Comparison of ENCODE assay signal across 8 cellular contexts in genomic region chr14:106061877-106062500, GRCh38.
A peak's percentile ranks its signal among the peaks of the same experiment; 100 is the strongest.
DNase-seq lines count a peak whose midpoint lies in the region; ATAC-seq and TF ChIP-seq lines count a peak whose summit lies in the region.
"Not testable (repeated sequence)": the region's sequence is repeated elsewhere in the genome, so short reads cannot be mapped to it uniquely, and the experiment has no call there.

No MANE protein-coding gene starts in this region.

- CTCF ChIA-PET in Calu3 (lab: Charles Lee): not testable (repeated sequence)

- H3K36me3 Mint-ChIP-seq in Calu3 (ENCODE audit: insufficient read depth, unreplicated experiment); activated T-helper 1 cell treated with anti-CD3 and anti-CD28 coated beads, Interleukin-12 subunit alpha, Interleukin-12 subunit beta, Interleukin-2, Interleukin-4 antibody, amounts not matched to agents 30 ng/mL and 10 ng/mL and 1 ng/mL, durations not matched to agents 14 hours and 24 hours and 36 hours (ENCODE audit: low read depth); stimulated activated effector memory CD8-positive, alpha-beta T cell treated with anti-CD3 and anti-CD28 coated beads, Interleukin-12 subunit alpha, Interleukin-12 subunit beta, amount 100 ng/mL, for 72 hours: not testable (repeated sequence)

- H3K9me3 Mint-ChIP-seq in Calu3 (ENCODE audit: low read depth, unreplicated experiment); activated T-helper 1 cell treated with anti-CD3 and anti-CD28 coated beads, Interleukin-12 subunit alpha, Interleukin-12 subunit beta, Interleukin-2, Interleukin-4 antibody, amounts not matched to agents 30 ng/mL and 10 ng/mL and 1 ng/mL, durations not matched to agents 14 hours and 24 hours and 36 hours; stimulated activated effector memory CD8-positive, alpha-beta T cell treated with anti-CD3 and anti-CD28 coated beads, Interleukin-12 subunit alpha, Interleukin-12 subunit beta, amount 100 ng/mL, for 72 hours: not testable (repeated sequence)

- BruUV-seq in Calu3 (replicated peaks; lab: Mats Ljungman, UMichigan): not testable (repeated sequence)

- not testable (repeated sequence) for H3K4me3 Mint-ChIP-seq in Calu3 (ENCODE audit: low read depth, unreplicated experiment); activated T-helper 1 cell treated with anti-CD3 and anti-CD28 coated beads, Interleukin-12 subunit alpha, Interleukin-12 subunit beta, Interleukin-2, Interleukin-4 antibody, amounts not matched to agents 30 ng/mL and 10 ng/mL and 1 ng/mL, durations not matched to agents 14 hours and 24 hours and 36 hours; stimulated activated effector memory CD8-positive, alpha-beta T cell treated with anti-CD3 and anti-CD28 coated beads, Interleukin-12 subunit alpha, Interleukin-12 subunit beta, amount 100 ng/mL, for 72 hours

- peak; percentile 30 for TF ChIP-seq CTCF in Calu3 (IDR thresholded peaks at IDR 0.05; ENCODE audit: unreplicated experiment)

- intact Hi-C loops in Calu3 (cut with micrococcal nuclease; ENCODE audit: unreplicated experiment): not testable (repeated sequence)
- intact Hi-C loops in activated T-helper 1 cell treated with anti-CD3 and anti-CD28 coated beads, Interleukin-12 subunit alpha, Interleukin-12 subunit beta, Interleukin-2, Interleukin-4 antibody, amounts not matched to agents 30 ng/mL and 10 ng/mL and 1 ng/mL, durations not matched to agents 14 hours and 24 hours and 36 hours (cut with micrococcal nuclease): loop anchor here (5.0 kb wide), 1 partner anchor 50 kb away; no protein-coding TSS in a partner anchor

- not testable (repeated sequence) for H3K27ac Mint-ChIP-seq in Calu3 (ENCODE audit: unreplicated experiment); activated T-helper 1 cell treated with anti-CD3 and anti-CD28 coated beads, Interleukin-12 subunit alpha, Interleukin-12 subunit beta, Interleukin-2, Interleukin-4 antibody, amounts not matched to agents 30 ng/mL and 10 ng/mL and 1 ng/mL, durations not matched to agents 14 hours and 24 hours and 36 hours; stimulated activated effector memory CD8-positive, alpha-beta T cell treated with anti-CD3 and anti-CD28 coated beads, Interleukin-12 subunit alpha, Interleukin-12 subunit beta, amount 100 ng/mL, for 72 hours

- peak overlapping the region; percentile 21 for H3K4me3 ChIP-seq in Jurkat, Clone E6-1 (ENCODE audit: low read length)

- DNase-seq in Calu3 (peak; percentile 65), germinal center (ENCODE audit: low spot score) (peak; percentile 6)
- peak; percentile 95 for DNase-seq in Jurkat, Clone E6-1 (ENCODE audit: low read depth, low spot score)
- peak; percentile 70 for DNase-seq in NK-92 treated with Interleukin-12 subunit alpha and Interleukin-12 subunit beta, amount 100 ng/mL, for 24 hours (lab: John Stamatoyannopoulos, UW)
- peak; percentile 64 for DNase-seq in activated T-helper 1 cell treated with anti-CD3 and anti-CD28 coated beads, Interleukin-12 subunit alpha, Interleukin-12 subunit beta, Interleukin-2, Interleukin-4 antibody, amounts not matched to agents 30 ng/mL and 10 ng/mL and 1 ng/mL, durations not matched to agents 14 hours and 24 hours and 36 hours (ENCODE audit: low spot score)
- DNase-seq in stimulated activated CD4-positive, alpha-beta T cell treated with anti-CD3 and anti-CD28 coated beads, Interleukin-12 subunit alpha, Interleukin-12 subunit beta, amount 100 ng/mL, for 48 hours (ENCODE audit: low read depth in 2 of 3, low spot score in 1 of 3): peak; percentile 49 to 83 (median 75)
- DNase-seq in stimulated activated effector memory CD8-positive, alpha-beta T cell treated with anti-CD3 and anti-CD28 coated beads, Interleukin-12 subunit alpha, Interleukin-12 subunit beta, amount 100 ng/mL, for 72 hours (ENCODE audit: low spot score in 2 of 2): peak; percentile 40 to 75

- peak; percentile 61 to 86 for ATAC-seq in activated CD4-positive, CD25-positive, alpha-beta regulatory T cell treated with anti-CD3 and anti-CD28 coated beads, Interleukin-2, amount 50 U/mL, for 24 hours
- ATAC-seq in stimulated activated effector memory CD8-positive, alpha-beta T cell treated with anti-CD3 and anti-CD28 coated beads, Interleukin-12 subunit alpha, Interleukin-12 subunit beta, amount 100 ng/mL, for 72 hours: peak; percentile 75

- H3K4me1 Mint-ChIP-seq in Calu3 (ENCODE audit: low read depth, unreplicated experiment): not testable (repeated sequence)
- H3K4me1 Mint-ChIP-seq in activated T-helper 1 cell treated with anti-CD3 and anti-CD28 coated beads, Interleukin-12 subunit alpha, Interleukin-12 subunit beta, Interleukin-2, Interleukin-4 antibody, amounts not matched to agents 30 ng/mL and 10 ng/mL and 1 ng/mL, durations not matched to agents 14 hours and 24 hours and 36 hours (ENCODE audit: low read depth): peaks cover 18% of the 10 kb centered on the region
- H3K4me1 Mint-ChIP-seq in stimulated activated effector memory CD8-positive, alpha-beta T cell treated with anti-CD3 and anti-CD28 coated beads, Interleukin-12 subunit alpha, Interleukin-12 subunit beta, amount 100 ng/mL, for 72 hours: peaks cover 19% of the 10 kb centered on the region

- peaks cover 72% of the 10 kb centered on the region for H3K27me3 Mint-ChIP-seq in Calu3 (ENCODE audit: unreplicated experiment)
- H3K27me3 Mint-ChIP-seq in activated T-helper 1 cell treated with anti-CD3 and anti-CD28 coated beads, Interleukin-12 subunit alpha, Interleukin-12 subunit beta, Interleukin-2, Interleukin-4 antibody, amounts not matched to agents 30 ng/mL and 10 ng/mL and 1 ng/mL, durations not matched to agents 14 hours and 24 hours and 36 hours (ENCODE audit: insufficient read depth): peaks cover 32% of the 10 kb centered on the region

Comparison
In these comparisons a context has a peak if more than half of its experiments do, and no peak if none do; other contexts are left out.
1. Peak in every context shown above with its lines: DNase-seq, ATAC-seq and H3K4me3 ChIP-seq.
2. DNase-seq: peak in every context shown above with its lines; median percentile 95 in Jurkat, Clone E6-1; 75 in stimulated activated CD4-positive, alpha-beta T cell treated with anti-CD3 and anti-CD28 coated beads, Interleukin-12 subunit alpha, Interleukin-12 subunit beta, amount 100 ng/mL, for 48 hours; 70 in NK-92 treated with Interleukin-12 subunit alpha and Interleukin-12 subunit beta, amount 100 ng/mL, for 24 hours; 65 in Calu3; 64 in activated T-helper 1 cell treated with anti-CD3 and anti-CD28 coated beads, Interleukin-12 subunit alpha, Interleukin-12 subunit beta, Interleukin-2, Interleukin-4 antibody, amounts not matched to agents 30 ng/mL and 10 ng/mL and 1 ng/mL, durations not matched to agents 14 hours and 24 hours and 36 hours; 58 in stimulated activated effector memory CD8-positive, alpha-beta T cell treated with anti-CD3 and anti-CD28 coated beads, Interleukin-12 subunit alpha, Interleukin-12 subunit beta, amount 100 ng/mL, for 72 hours; 6 in germinal center.